ENCODE assay signal across 26 cellular contexts in the genomic region with DNA sequence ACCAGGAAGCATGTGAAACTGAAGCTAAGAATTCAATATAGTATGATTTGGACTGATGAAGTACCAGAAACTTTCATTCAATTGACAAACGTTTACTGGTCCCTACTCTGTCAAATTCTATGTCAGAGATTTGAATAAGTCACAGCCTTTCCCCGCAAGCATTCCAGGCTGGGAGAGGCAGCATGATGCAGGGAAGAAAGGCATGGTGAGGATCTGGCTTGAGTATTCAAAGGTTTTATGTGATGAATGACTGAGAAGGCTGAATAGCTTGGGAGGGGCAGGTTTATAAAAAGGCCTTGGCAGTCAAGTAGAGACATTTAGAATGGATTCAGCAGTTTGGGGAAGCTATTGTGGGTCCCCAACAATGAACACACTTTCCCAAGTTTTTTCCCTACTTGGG.
"Had no signal": no experiment of that assay in that cellular context is flagged by ENCODE, and none has a peak within 500 bp of the region (broad histone marks: within the 10 kb centered on the region; RNA-seq: fewer than 3 reads in every experiment).

No MANE protein-coding gene starts in this region.

- H3K4me3 Mint-ChIP-seq: activated CD4-positive, alpha-beta memory T cell treated with anti-CD3 and anti-CD28 coated beads, Interleukin-2, amount 10 ng/mL, durations not matched to agents 7 days and 5 days; activated CD4-positive, alpha-beta T cell treated with anti-CD3 and anti-CD28 coated beads, Interleukin-2, amount 10 ng/mL, durations not matched to agents 7 days and 5 days; activated naive CD4-positive, alpha-beta T cell treated with anti-CD3 and anti-CD28 coated beads, Interleukin-2, amount 10 ng/mL, durations not matched to agents 7 days and 5 days; activated naive CD8-positive, alpha-beta T cell treated with anti-CD3 and anti-CD28 coated beads, Interleukin-2, amount 10 ng/mL, durations not matched to agents 7 days and 5 days; activated T-cell treated with anti-CD3 and anti-CD28 coated beads, Interleukin-2, amount 50 U/mL, for 24 hours; activated T-cell treated with anti-CD3 and anti-CD28 coated beads, Interleukin-2, amount 50 U/mL, for 72 hours; effector memory CD8-positive, alpha-beta T cell; WTC11 had no signal

- DNase-seq: activated CD4-positive, alpha-beta memory T cell treated with anti-CD3 and anti-CD28 coated beads, Interleukin-2, amount 10 ng/mL, durations not matched to agents 7 days and 5 days; activated CD4-positive, alpha-beta T cell treated with anti-CD3 and anti-CD28 coated beads for 1 hour; activated CD4-positive, alpha-beta T cell treated with anti-CD3 and anti-CD28 coated beads for 4 hours; activated CD4-positive, alpha-beta T cell treated with anti-CD3 and anti-CD28 coated beads, Interleukin-2, amount 10 ng/mL, durations not matched to agents 7 days and 5 days; activated CD4-positive, alpha-beta T cell treated with anti-CD3 and anti-CD28 coated beads, Interleukin-2, amount 50 U/mL, for 4 hours; activated CD8-positive, alpha-beta memory T cell treated with anti-CD3 and anti-CD28 coated beads, Interleukin-2, amount 50 U/mL, for 48 hours; activated gamma-delta T cell; activated naive CD4-positive, alpha-beta T cell; activated naive CD4-positive, alpha-beta T cell treated with anti-CD3 and anti-CD28 coated beads, Interleukin-2, amount 10 ng/mL, durations not matched to agents 7 days and 5 days; activated naive CD8-positive, alpha-beta T cell treated with anti-CD3 and anti-CD28 coated beads, Interleukin-2, amount 10 ng/mL, durations not matched to agents 7 days and 5 days; activated T-cell treated with anti-CD3 and anti-CD28 coated beads for 4 hours; activated T-cell treated with anti-CD3 and anti-CD28 coated beads, Interleukin-2, amount 50 U/mL, for 24 hours; activated T-cell treated with anti-CD3 and anti-CD28 coated beads, Interleukin-2, amount 50 U/mL, for 72 hours; caudate nucleus; cortex of kidney; dermis blood vessel endothelial cell; effector CD4-positive, alpha-beta T cell; effector memory CD8-positive, alpha-beta T cell; erythroblast; foreskin keratinocyte; gastrocnemius medialis; T-helper 2 cell had no signal

- H3K27ac Mint-ChIP-seq: activated CD4-positive, alpha-beta memory T cell treated with anti-CD3 and anti-CD28 coated beads, Interleukin-2, amount 10 ng/mL, durations not matched to agents 7 days and 5 days; activated CD4-positive, alpha-beta T cell treated with anti-CD3 and anti-CD28 coated beads, Interleukin-2, amount 10 ng/mL, durations not matched to agents 7 days and 5 days; activated naive CD4-positive, alpha-beta T cell treated with anti-CD3 and anti-CD28 coated beads, Interleukin-2, amount 10 ng/mL, durations not matched to agents 7 days and 5 days; activated naive CD4-positive, alpha-beta T cell treated with anti-CD3 and anti-CD28 coated beads, Interleukin-2, amount 50 U/mL, for 72 hours; activated naive CD8-positive, alpha-beta T cell treated with anti-CD3 and anti-CD28 coated beads, Interleukin-2, amount 10 ng/mL, durations not matched to agents 7 days and 5 days; activated T-cell treated with anti-CD3 and anti-CD28 coated beads, Interleukin-2, amount 50 U/mL, for 24 hours; activated T-cell treated with anti-CD3 and anti-CD28 coated beads, Interleukin-2, amount 50 U/mL, for 72 hours; effector memory CD8-positive, alpha-beta T cell; WTC11 had no signal

- ATAC-seq: activated naive CD4-positive, alpha-beta T cell treated with anti-CD3 and anti-CD28 coated beads, Interleukin-2, amount 50 U/mL, for 72 hours; activated T-cell treated with anti-CD3 and anti-CD28 coated beads, Interleukin-2, amount 50 U/mL, for 72 hours; effector memory CD8-positive, alpha-beta T cell; foreskin keratinocyte; gastrocnemius medialis; WTC11 had no signal

- FAIRE-seq: colon, TTC549 had no signal

- H3K4me1 Mint-ChIP-seq: activated CD4-positive, alpha-beta memory T cell treated with anti-CD3 and anti-CD28 coated beads, Interleukin-2, amount 10 ng/mL, durations not matched to agents 7 days and 5 days; activated CD4-positive, alpha-beta T cell treated with anti-CD3 and anti-CD28 coated beads, Interleukin-2, amount 10 ng/mL, durations not matched to agents 7 days and 5 days; activated naive CD4-positive, alpha-beta T cell treated with anti-CD3 and anti-CD28 coated beads, Interleukin-2, amount 10 ng/mL, durations not matched to agents 7 days and 5 days; activated naive CD8-positive, alpha-beta T cell treated with anti-CD3 and anti-CD28 coated beads, Interleukin-2, amount 10 ng/mL, durations not matched to agents 7 days and 5 days; WTC11 had no signal
